1 cellular context compared by ENCODE assay signal in the genomic region with DNA sequence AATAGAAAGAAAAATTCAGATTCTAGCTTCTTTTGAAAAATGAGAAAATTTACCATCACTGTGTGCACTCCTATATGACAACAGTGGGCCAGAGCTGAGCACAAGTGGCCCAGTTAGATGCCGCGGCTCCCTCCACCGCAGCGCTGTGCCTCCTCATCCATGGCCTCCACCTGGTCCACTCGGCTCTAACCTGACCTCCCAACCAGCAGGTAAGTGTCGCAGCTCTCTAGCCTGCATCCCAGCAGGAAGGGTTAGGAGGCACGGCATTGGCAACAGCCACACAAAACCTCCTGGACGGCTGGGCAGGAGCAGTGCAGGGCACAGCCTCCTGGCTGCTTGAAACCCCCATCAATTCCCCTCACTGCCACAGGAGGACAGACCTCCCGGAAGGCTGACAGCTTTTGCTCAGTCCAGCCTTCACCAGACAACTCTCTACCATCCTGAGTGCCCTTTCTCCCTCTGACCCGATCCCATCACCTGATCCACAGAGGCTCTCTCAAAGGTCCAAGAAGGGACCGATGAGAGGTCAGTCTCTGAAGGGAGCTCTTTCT.
TF ChIP-seq lines count a peak whose summit lies in the region.

No MANE protein-coding gene starts in this region.

TF ChIP-seq in A549, 52 proteins besides CTCF, POLR2A, EP300 and RAD21 (continued from another document):
- TF ChIP-seq MYC (IDR thresholded peaks at IDR 0.05; ENCODE audit: borderline replicate concordance, low read length) (no peak), ZNF302 (CRISPR knock-in tag; IDR thresholded peaks at IDR 0.05) (no peak), HOXB5 (CRISPR knock-in tag; IDR thresholded peaks at IDR 0.05) (no peak), EHF (CRISPR knock-in tag; IDR thresholded peaks at IDR 0.05) (no peak), CHD4 (IDR thresholded peaks at IDR 0.05; ENCODE audit: borderline replicate concordance) (no peak), HEYL (CRISPR knock-in tag; IDR thresholded peaks at IDR 0.05) (no peak)
- TF ChIP-seq, protein P1, sequence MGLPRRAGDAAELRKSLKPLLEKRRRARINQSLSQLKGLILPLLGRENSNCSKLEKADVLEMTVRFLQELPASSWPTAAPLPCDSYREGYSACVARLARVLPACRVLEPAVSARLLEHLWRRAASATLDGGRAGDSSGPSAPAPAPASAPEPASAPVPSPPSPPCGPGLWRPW (IDR thresholded peaks at IDR 0.05): no peak
